8 cellular contexts compared by ENCODE assay signal in genomic region chr3:99638244-99638948, GRCh38. TPM values are rescaled to one million over a fixed set of nuclear protein-coding genes. Genes with fewer than 3 reads are reported as not detected.
DNase-seq lines count a peak whose midpoint lies in the region; ATAC-seq and TF ChIP-seq lines count a peak whose summit lies in the region.

Gene COL8A1, plus strand, starts transcription at chr3:99638594. Its CDS starts 152,089 bp downstream, at chr3:99790683.

- H3K36me3 ChIP-seq in HEK293 (ENCODE audit: control insufficient read depth in 2 of 2, insufficient read depth in 1 of 2, low read length in 2 of 2) (no peaks in the 10 kb centered on the region), psoas muscle (ENCODE audit: insufficient read depth in 1 of 2, low read depth in 1 of 2) (no peaks in the 10 kb centered on the region)

- no peaks in the 10 kb centered on the region for H3K9me3 Mint-ChIP-seq in activated CD4-positive, alpha-beta memory T cell treated with anti-CD3 and anti-CD28 coated beads, Interleukin-2, amount 10 ng/mL, durations not matched to agents 7 days and 5 days

- H3K4me1 Mint-ChIP-seq in activated CD4-positive, alpha-beta memory T cell treated with anti-CD3 and anti-CD28 coated beads, Interleukin-2, amount 10 ng/mL, durations not matched to agents 7 days and 5 days, result peaks cover 18% of the 10 kb centered on the region

- H3K27ac ChIP-seq in HEK293 (ENCODE audit: extremely low read depth, low read depth, low read length), result no peak within 1 kb of the TSS; the same call in 1 of the 2 replicates
- H3K27ac ChIP-seq in psoas muscle, result peak within 1 kb of the TSS; percentile 47

- 6 to 8% (median 8%) methylated on average over 24 of the region's 24 CpGs for WGBS in psoas muscle, 3 donors

- no peaks in the 10 kb centered on the region for H3K36me3 Mint-ChIP-seq in activated CD4-positive, alpha-beta memory T cell treated with anti-CD3 and anti-CD28 coated beads, Interleukin-2, amount 10 ng/mL, durations not matched to agents 7 days and 5 days (ENCODE audit: low read depth)

- CTCF ChIA-PET in HEK293 (lab: Yijun Ruan, JAX), result interaction anchor here (0.6 to 1.0 kb wide), 2 partner anchors 9 to 48 kb away, joined by 3 read pairs; no protein-coding TSS in a partner anchor
- CTCF ChIA-PET in activated CD4-positive, alpha-beta memory T cell treated with anti-CD3 and anti-CD28 coated beads, Interleukin-2, amount 10 ng/mL, durations not matched to agents 7 days and 5 days (lab: Charles Lee), result no interaction called here

- H3K27ac Mint-ChIP-seq in activated CD4-positive, alpha-beta memory T cell treated with anti-CD3 and anti-CD28 coated beads, Interleukin-2, amount 10 ng/mL, durations not matched to agents 7 days and 5 days, result no peak within 1 kb of the TSS

- peak within 1 kb of the TSS; percentile 48 for H3K4me3 Mint-ChIP-seq in activated CD4-positive, alpha-beta memory T cell treated with anti-CD3 and anti-CD28 coated beads, Interleukin-2, amount 10 ng/mL, durations not matched to agents 7 days and 5 days

- peaks cover 0 to 34% (median 13%) of the 10 kb centered on the region in 3 donors for H3K27me3 ChIP-seq in psoas muscle (ENCODE audit: insufficient read depth in 3 of 3, low read length in 2 of 3)

- H3K27me3 Mint-ChIP-seq in activated CD4-positive, alpha-beta memory T cell treated with anti-CD3 and anti-CD28 coated beads, Interleukin-2, amount 10 ng/mL, durations not matched to agents 7 days and 5 days, result peaks cover 65% of the 10 kb centered on the region

- POLR2A ChIA-PET in HEK293 (lab: Yijun Ruan, JAX), result no interaction called here
- POLR2A ChIA-PET in activated CD4-positive, alpha-beta memory T cell treated with anti-CD3 and anti-CD28 coated beads, Interleukin-2, amount 10 ng/mL, durations not matched to agents 7 days and 5 days (lab: Charles Lee), result no interaction called here

- no peaks in the 10 kb centered on the region for H3K4me1 ChIP-seq in HEK293 (ENCODE audit: control insufficient read depth, insufficient read depth, low read length)
- no peaks in the 10 kb centered on the region for H3K4me1 ChIP-seq in psoas muscle

- H3K9me3 ChIP-seq in HEK293 (ENCODE audit: control insufficient read depth, insufficient read depth, low read depth, low read length) (no peaks in the 10 kb centered on the region), psoas muscle (no peaks in the 10 kb centered on the region)

- intact Hi-C loops in left cardiac atrium (cut with DNase I), result no loop called here
- intact Hi-C loops in psoas muscle (cut with DNase I), result loop anchor here in 1 of 2 donors (10.0 kb wide), 1 partner anchor 46 kb away; no protein-coding TSS in a partner anchor

- no peak for DNase-seq in activated CD4-positive, alpha-beta memory T cell treated with anti-CD3 and anti-CD28 coated beads, Interleukin-2, amount 10 ng/mL, durations not matched to agents 7 days and 5 days
- DNase-seq in left cardiac atrium, result peak; percentile 78
- peak; percentile 52 to 74 for DNase-seq in psoas muscle
- no peak for DNase-seq in stimulated activated CD4-positive, alpha-beta T cell treated with anti-CD3 and anti-CD28 coated beads, Interleukin-1b, Interleukin-23, amount 100 ng/mL, for 48 hours
- no peak for DNase-seq in SW480 (ENCODE audit: low spot score)
- no peak for DNase-seq in activated CD8-positive, alpha-beta memory T cell treated with anti-CD3 and anti-CD28 coated beads, Interleukin-2, amount 50 U/mL, for 48 hours

- peak; percentile 78 to 94 for ATAC-seq in left cardiac atrium
- ATAC-seq in psoas muscle, result peak; percentile 30 to 68 (median 40)
- ATAC-seq in HG03460 (IDR thresholded peaks at IDR 0.05; ENCODE audit: unreplicated experiment), result no peak

- TF ChIP-seq CTCF in HEK293 (tag by site-specific recombination; IDR thresholded peaks at IDR 0.05) (no peak), psoas muscle (IDR thresholded peaks at IDR 0.05) (no peak)

- peak within 1 kb of the TSS; percentile 53 for H3K4me3 ChIP-seq in HEK293 (ENCODE audit: low read depth, low read length)
- H3K4me3 ChIP-seq in psoas muscle, result peak within 1 kb of the TSS; percentile 58

TF ChIP-seq in HEK293, 187 proteins besides CTCF, POLR2A, EP300 and RAD21 (continues in another document):
- peak; percentile 77 for TF ChIP-seq OSR2 (tag by site-specific recombination; IDR thresholded peaks at IDR 0.05)
- TF ChIP-seq ZNF341 (tag by site-specific recombination; IDR thresholded peaks at IDR 0.05; ENCODE audit: low read depth), result peak; percentile 89
- no peak for TF ChIP-seq ZNF155 (tag by site-specific recombination; IDR thresholded peaks at IDR 0.05)
- no peak for TF ChIP-seq ZNF768 (tag by site-specific recombination; IDR thresholded peaks at IDR 0.05)
- no peak for TF ChIP-seq HIC1 (tag by site-specific recombination; IDR thresholded peaks at IDR 0.05)
- no peak for TF ChIP-seq ZNF10 (tag by site-specific recombination; IDR thresholded peaks at IDR 0.05)
- TF ChIP-seq ZNF394 (tag by site-specific recombination; IDR thresholded peaks at IDR 0.05; ENCODE audit: borderline replicate concordance), result peak; percentile 52; the same call in 1 of the 2 replicates
- TF ChIP-seq ZFHX2 (tag by site-specific recombination; conservative IDR thresholded peaks at IDR 0.05), result peak; percentile 76
- no peak for TF ChIP-seq ZNF174 (tag by site-specific recombination; IDR thresholded peaks at IDR 0.05)
- no peak for TF ChIP-seq ZNF239 (tag by site-specific recombination; IDR thresholded peaks at IDR 0.05)
- TF ChIP-seq PRDM2 (tag by site-specific recombination; IDR thresholded peaks at IDR 0.05; ENCODE audit: borderline replicate concordance), result no peak
- no peak for TF ChIP-seq ZNF571 (tag by site-specific recombination; IDR thresholded peaks at IDR 0.05)
- TF ChIP-seq ZNF366 (tag by site-specific recombination; conservative IDR thresholded peaks at IDR 0.05), result peak; percentile 89
- no peak for TF ChIP-seq ZSCAN16 (tag by site-specific recombination; IDR thresholded peaks at IDR 0.05)

RNA-seq across cellular contexts. Expression of gene COL8A1, which starts in this region (rescaled TPM):
- total RNA-seq in activated CD4-positive, alpha-beta memory T cell treated with anti-CD3 and anti-CD28 coated beads, Interleukin-2, amount 10 ng/mL, durations not matched to agents 7 days and 5 days, result under 1 TPM; 0.10 to 0.13 TPM
- total RNA-seq in left cardiac atrium (10 to 100 TPM; 19.4 to 35.8 TPM), psoas muscle (10 to 100 TPM in 1 of 4 donors, 1 to 10 TPM in 3; 1.2 to 11.3 (median 4.9) TPM)
- polyA plus RNA-seq in psoas muscle, result 1 to 10 TPM; 1.2 to 2.3 (median 1.3) TPM

Comparison
In these comparisons a context has a peak if more than half of its experiments do, and no peak if none do; other contexts are left out.
1. DNase-seq: peak in left cardiac atrium (single experiment) and psoas muscle (2 of 2); none in activated CD4-positive, alpha-beta memory T cell treated with anti-CD3 and anti-CD28 coated beads, Interleukin-2, amount 10 ng/mL, durations not matched to agents 7 days and 5 days (single experiment), stimulated activated CD4-positive, alpha-beta T cell treated with anti-CD3 and anti-CD28 coated beads, Interleukin-1b, Interleukin-23, amount 100 ng/mL, for 48 hours (single experiment), SW480 (single experiment) and activated CD8-positive, alpha-beta memory T cell treated with anti-CD3 and anti-CD28 coated beads, Interleukin-2, amount 50 U/mL, for 48 hours (single experiment).